In the genomic region with DNA sequence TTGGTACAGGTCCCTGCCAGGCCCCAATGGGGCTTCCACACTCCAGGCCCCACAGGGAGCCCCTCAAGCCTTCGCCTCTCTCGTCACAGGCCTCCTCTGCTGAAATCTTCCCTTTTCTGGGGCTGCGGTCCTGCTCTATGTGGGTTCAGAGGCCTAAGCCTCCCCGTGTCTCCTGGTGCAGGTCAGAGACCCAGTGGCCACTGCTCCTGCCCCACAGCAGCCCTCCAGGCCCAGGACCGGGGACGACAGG, we compare ENCODE assay signal across 1 cellular context.
TF ChIP-seq lines count a peak whose summit lies in the region.

No MANE protein-coding gene starts in this region.

TF ChIP-seq in SK-N-SH, 30 proteins besides CTCF, POLR2A, EP300 and RAD21 (continued from another document):
- TF ChIP-seq ZBTB33 (IDR thresholded peaks at IDR 0.05; ENCODE audit: borderline replicate concordance, low read depth) (no peak), FOXM1 (IDR thresholded peaks at IDR 0.05; ENCODE audit: low read depth) (no peak), RCOR1 (IDR thresholded peaks at IDR 0.05; ENCODE audit: low read length) (no peak), IRF3 (IDR thresholded peaks at IDR 0.05; ENCODE audit: low read depth, low read length) (no peak), FOSL2 (IDR thresholded peaks at IDR 0.05; ENCODE audit: borderline replicate concordance, low read depth) (no peak), PBX3 (IDR thresholded peaks at IDR 0.05) (no peak), MAX (IDR thresholded peaks at IDR 0.05; ENCODE audit: low read depth) (no peak), FOXJ3 (CRISPR knock-in tag; IDR thresholded peaks at IDR 0.05) (no peak), GATA2 (CRISPR knock-in tag; IDR thresholded peaks at IDR 0.05) (no peak), ELF1 (IDR thresholded peaks at IDR 0.05) (no peak), SMC3 (IDR thresholded peaks at IDR 0.05; ENCODE audit: low read depth, low read length) (no peak), NFIC (IDR thresholded peaks at IDR 0.05; ENCODE audit: borderline replicate concordance) (no peak), GABPA (IDR thresholded peaks at IDR 0.05; ENCODE audit: low read depth) (no peak), NRF1 (IDR thresholded peaks at IDR 0.05; ENCODE audit: low read depth, low read length) (no peak), TAF1 (IDR thresholded peaks at IDR 0.05; ENCODE audit: borderline replicate concordance, low read depth, low read length) (no peak), TEAD4 (IDR thresholded peaks at IDR 0.05; ENCODE audit: borderline replicate concordance, insufficient read depth) (no peak), CHD2 (IDR thresholded peaks at IDR 0.05; ENCODE audit: low read length, partially characterized antibody) (no peak)
